ENCODE assay signal across 13 cellular contexts in the genomic region with DNA sequence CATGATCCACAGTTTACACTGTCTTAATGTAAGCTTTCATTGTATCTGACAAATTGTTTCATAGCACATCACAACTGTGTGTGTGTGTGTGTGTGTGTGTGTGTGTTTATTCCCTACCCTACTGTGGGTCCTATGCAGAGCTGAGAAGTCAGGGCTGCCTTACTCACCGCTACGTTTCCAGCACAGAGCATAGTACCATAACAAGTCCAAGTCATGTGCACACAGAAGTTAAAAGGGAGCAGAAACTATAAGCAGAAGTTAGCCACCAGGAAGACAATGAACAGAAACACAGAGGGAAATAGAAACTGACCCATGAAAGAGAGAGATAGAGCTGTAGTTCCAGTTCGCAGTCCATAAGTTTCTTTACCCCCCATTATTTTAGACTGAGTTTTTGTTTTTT. TPM values are rescaled to one million over a fixed set of nuclear protein-coding genes. Genes with fewer than 3 reads are reported as not detected.
DNase-seq lines count a peak whose midpoint lies in the region; ATAC-seq and TF ChIP-seq lines count a peak whose summit lies in the region.
"Had no signal": no experiment of that assay in that cellular context is flagged by ENCODE, and none has a peak within 500 bp of the region (broad histone marks: within the 10 kb centered on the region; RNA-seq: fewer than 3 reads in every experiment).

No MANE protein-coding gene starts in this region.

- WGBS in spleen, 5 donors = 41 to 62% (median 48%) methylated on average over 3 of the region's 3 CpGs

- peak in 1 of 11 experiments; percentile 5 for TF ChIP-seq CTCF in spleen (IDR thresholded peaks at IDR 0.05 in 8 of 11, conservative IDR thresholded peaks at IDR 0.05 in 3 of 11)

- H3K4me1 Mint-ChIP-seq in activated naive CD4-positive, alpha-beta T cell treated with anti-CD3 and anti-CD28 coated beads, Interleukin-2, amount 50 U/mL, for 24 hours = peaks cover 36% of the 10 kb centered on the region
- peaks cover 43% of the 10 kb centered on the region for H3K4me1 Mint-ChIP-seq in activated naive CD4-positive, alpha-beta T cell treated with anti-CD3 and anti-CD28 coated beads for 36 hours (ENCODE audit: low read depth)
- H3K4me1 Mint-ChIP-seq: nephron had no signal

- peaks cover 2% of the 10 kb centered on the region for H3K36me3 Mint-ChIP-seq in activated naive CD4-positive, alpha-beta T cell treated with anti-CD3 and anti-CD28 coated beads, Interleukin-2, amount 50 U/mL, for 24 hours
- H3K36me3 Mint-ChIP-seq in activated naive CD4-positive, alpha-beta T cell treated with anti-CD3 and anti-CD28 coated beads for 36 hours (ENCODE audit: low read depth) = no peaks in the 10 kb centered on the region

- H3K4me3 Mint-ChIP-seq in activated naive CD4-positive, alpha-beta T cell treated with anti-CD3 and anti-CD28 coated beads, Interleukin-2, amount 50 U/mL, for 24 hours = no peak overlapping the region
- no peak overlapping the region for H3K4me3 Mint-ChIP-seq in activated naive CD4-positive, alpha-beta T cell treated with anti-CD3 and anti-CD28 coated beads for 36 hours
- H3K4me3 Mint-ChIP-seq: nephron had no signal

- H3K27me3 ChIP-seq in spleen (replicated peaks in 1 of 7) = no peaks in the 10 kb centered on the region

- H3K9me3 Mint-ChIP-seq in activated naive CD4-positive, alpha-beta T cell treated with anti-CD3 and anti-CD28 coated beads, Interleukin-2, amount 50 U/mL, for 24 hours = no peaks in the 10 kb centered on the region
- no peaks in the 10 kb centered on the region for H3K9me3 Mint-ChIP-seq in activated naive CD4-positive, alpha-beta T cell treated with anti-CD3 and anti-CD28 coated beads for 36 hours
- H3K9me3 Mint-ChIP-seq: nephron had no signal

- no peak for DNase-seq in activated naive CD4-positive, alpha-beta T cell treated with anti-CD3 and anti-CD28 coated beads for 36 hours
- DNase-seq in SK-N-MC (ENCODE audit: low read depth, low spot score) = no peak
- DNase-seq in spleen = no peak
- DNase-seq in COLO829 (ENCODE audit: low spot score) = no peak
- DNase-seq in occipital lobe (lab: John Stamatoyannopoulos, UW) = no peak
- DNase-seq: amygdala, NCI-H1417 had no signal

- H3K36me3 ChIP-seq in SK-N-MC (ENCODE audit: insufficient read depth, low read length) = no peaks in the 10 kb centered on the region
- no peaks in the 10 kb centered on the region for H3K36me3 ChIP-seq in spleen

- H3K9me3 ChIP-seq in SK-N-MC (ENCODE audit: low read depth, low read length) = no peaks in the 10 kb centered on the region
- H3K9me3 ChIP-seq in spleen = no peaks in the 10 kb centered on the region

- intact Hi-C loops in activated naive CD4-positive, alpha-beta T cell treated with anti-CD3 and anti-CD28 coated beads for 36 hours (cut with micrococcal nuclease) = no loop called here
- intact Hi-C loops in spleen (cut with DNase I; ENCODE audit: low total_unique reads) = no loop called here

- H3K9ac ChIP-seq in SK-N-MC (ENCODE audit: insufficient read length) = no peak overlapping the region

- no peak overlapping the region for H3K4me3 ChIP-seq in SK-N-MC
- H3K4me3 ChIP-seq in spleen = no peak overlapping the region
- H3K4me3 ChIP-seq: smooth muscle cell had no signal

- ATAC-seq in HG02678 (IDR thresholded peaks at IDR 0.05; ENCODE audit: unreplicated experiment) (peak; percentile 32), GM19035 (IDR thresholded peaks at IDR 0.05; ENCODE audit: unreplicated experiment) (no peak)

- no peaks in the 10 kb centered on the region for H3K27me3 Mint-ChIP-seq in activated naive CD4-positive, alpha-beta T cell treated with anti-CD3 and anti-CD28 coated beads, Interleukin-2, amount 50 U/mL, for 24 hours
- no peaks in the 10 kb centered on the region for H3K27me3 Mint-ChIP-seq in activated naive CD4-positive, alpha-beta T cell treated with anti-CD3 and anti-CD28 coated beads for 36 hours (ENCODE audit: low read depth)

- H3K4me1 ChIP-seq in spleen = peaks cover 0 to 55% (median 20%) of the 10 kb centered on the region in 6 donors

- CTCF ChIA-PET in activated naive CD4-positive, alpha-beta T cell treated with anti-CD3 and anti-CD28 coated beads for 36 hours (lab: Charles Lee) = interaction anchor here (3.1 kb wide), 1 partner anchor 10 kb away, joined by 7 read pairs; no protein-coding TSS in a partner anchor

- H3K27ac ChIP-seq in SK-N-MC (peak overlapping the region; percentile 99), spleen (peak overlapping the region in 7 of 8 donors; percentile 61 to 84 (median 69))
- H3K27ac ChIP-seq: RWPE1 had no signal

- TF ChIP-seq POLR2A in spleen (IDR thresholded peaks at IDR 0.05) = no peak

- peak overlapping the region; percentile 94 for H3K27ac Mint-ChIP-seq in activated naive CD4-positive, alpha-beta T cell treated with anti-CD3 and anti-CD28 coated beads, Interleukin-2, amount 50 U/mL, for 24 hours
- H3K27ac Mint-ChIP-seq in activated naive CD4-positive, alpha-beta T cell treated with anti-CD3 and anti-CD28 coated beads for 36 hours = no peak overlapping the region
- H3K27ac Mint-ChIP-seq: nephron had no signal

RNA-seq across cellular contexts. Expression of gene DMXL1, which starts 38.2 kb away (rescaled TPM):
- total RNA-seq in activated naive CD4-positive, alpha-beta T cell treated with anti-CD3 and anti-CD28 coated beads for 36 hours = 10 to 100 TPM; 16.4 to 18.0 TPM
- total RNA-seq in spleen = 10 to 100 TPM; 64.3 to 89.9 (median 75.9) TPM
- 10 to 100 TPM; 19.3 to 27.3 (median 22.5) TPM for polyA plus RNA-seq in spleen
- 120 TPM for total RNA-seq in occipital lobe

RNA-seq across cellular contexts. Expression of gene DTWD2, which starts 44.3 kb away (rescaled TPM):
- total RNA-seq in activated naive CD4-positive, alpha-beta T cell treated with anti-CD3 and anti-CD28 coated beads for 36 hours = 1 to 10 TPM; 4.0 to 5.5 TPM
- total RNA-seq in spleen (10 to 100 TPM in 3 of 7 donors, 1 to 10 TPM in 4; 7.2 to 25.5 (median 9.6) TPM), occipital lobe (13.9 TPM)
- polyA plus RNA-seq in spleen = 1 to 10 TPM; 1.2 to 3.0 (median 1.4) TPM
